In the genomic region with DNA sequence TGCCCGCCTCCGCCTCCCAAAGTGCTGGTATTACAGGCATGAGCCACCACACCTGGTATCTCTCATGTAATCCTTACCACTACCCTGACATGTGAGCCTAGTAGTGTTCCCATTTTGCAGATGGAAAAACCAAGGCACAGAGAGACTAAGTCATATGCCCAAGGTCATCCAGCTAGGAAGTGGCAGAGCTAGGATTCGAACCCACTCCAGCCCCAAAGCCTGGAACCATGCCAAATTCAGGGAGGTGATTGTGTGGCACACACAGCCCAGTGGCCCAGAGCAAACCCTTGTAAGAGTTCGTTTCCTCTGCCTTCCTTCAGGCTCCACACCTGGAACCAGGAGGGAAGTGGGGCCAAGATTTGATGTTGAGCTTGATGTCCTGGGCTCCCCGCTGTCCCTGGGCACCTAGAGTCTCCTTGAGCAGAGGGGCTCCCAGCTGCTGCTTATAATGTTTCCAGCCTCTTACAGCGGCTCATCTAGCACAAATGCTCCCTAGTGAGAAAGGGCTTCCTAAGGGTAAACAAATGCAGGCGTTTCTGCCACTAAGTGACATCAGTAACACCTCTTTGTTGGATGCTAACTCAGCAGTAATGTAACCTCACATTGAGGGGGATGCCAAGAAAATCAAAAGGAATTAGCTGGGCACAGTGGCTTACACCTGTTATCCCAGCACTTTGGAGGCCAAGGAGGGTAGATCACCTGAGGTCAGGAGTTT, we compare ENCODE assay signal across 23 cellular contexts.
"Had no signal": no experiment of that assay in that cellular context is flagged by ENCODE, and none has a peak within 500 bp of the region (broad histone marks: within the 10 kb centered on the region; RNA-seq: fewer than 3 reads in every experiment).

No MANE protein-coding gene starts in this region.

- ATAC-seq: activated CD8-positive, alpha-beta T cell treated with anti-CD3 and anti-CD28 coated beads, Interleukin-2, amount 10 ng/mL, durations not matched to agents 7 days and 5 days; activated naive CD8-positive, alpha-beta T cell treated with anti-CD3 and anti-CD28 coated beads, Interleukin-2, amount 50 U/mL, for 24 hours; body of pancreas; PC-3; WTC11 had no signal

- H3K4me3 ChIP-seq: ascending aorta, body of pancreas had no signal

- H3K27ac ChIP-seq: ascending aorta, body of pancreas had no signal

- DNase-seq: activated CD4-positive, alpha-beta T cell treated with anti-CD3 and anti-CD28 coated beads for 48 hours; activated CD4-positive, alpha-beta T cell treated with anti-CD3 and anti-CD28 coated beads, Interleukin-2, amount 50 U/mL, for 4 hours; activated CD4-positive, CD25-positive, alpha-beta regulatory T cell treated with anti-CD3 and anti-CD28 coated beads, Interleukin-2, amount 50 U/mL, for 72 hours; activated CD8-positive, alpha-beta memory T cell treated with anti-CD3 and anti-CD28 coated beads, Interleukin-2, amount 50 U/mL, for 48 hours; activated CD8-positive, alpha-beta T cell treated with anti-CD3 and anti-CD28 coated beads, Interleukin-2, amount 10 ng/mL, durations not matched to agents 7 days and 5 days; activated naive CD4-positive, alpha-beta T cell treated with anti-CD3 and anti-CD28 coated beads, Interleukin-2, amount 50 U/mL, for 16 hours; activated naive CD8-positive, alpha-beta T cell treated with anti-CD3 and anti-CD28 coated beads, Interleukin-2, amount 50 U/mL, for 24 hours; activated T-cell treated with anti-CD3 and anti-CD28 coated beads, Interleukin-2, amount 50 U/mL, for 1 hour; amniotic stem cell; body of pancreas; central memory CD4-positive, alpha-beta T cell; Kasumi-1; KBM-7; NCI-H1105 treated with DMSO at 0.1 percent for 48 hours; NCI-H1436 treated with DMSO at 0.1 percent for 48 hours; NCI-H187; NCI-H2081 treated with DMSO at 0.1 percent for 48 hours; PC-3; SHP77 treated with DMSO at 0.1 percent for 48 hours; T-helper 9 cell had no signal

- H3K9me3 ChIP-seq: ascending aorta, body of pancreas had no signal

- H3K27ac Mint-ChIP-seq: activated CD8-positive, alpha-beta T cell treated with anti-CD3 and anti-CD28 coated beads, Interleukin-2, amount 10 ng/mL, durations not matched to agents 7 days and 5 days; activated naive CD8-positive, alpha-beta T cell treated with anti-CD3 and anti-CD28 coated beads, Interleukin-2, amount 50 U/mL, for 24 hours; T-helper 1 cell treated with Interleukin-12 subunit alpha and Interleukin-12 subunit beta and Interleukin-4 antibody, amounts not matched to agents 30 μg/mL and 1 μg/mL, for 36 hours; WTC11 had no signal

- H3K9me3 Mint-ChIP-seq: activated naive CD8-positive, alpha-beta T cell treated with anti-CD3 and anti-CD28 coated beads, Interleukin-2, amount 50 U/mL, for 24 hours; T-helper 1 cell treated with Interleukin-12 subunit alpha and Interleukin-12 subunit beta and Interleukin-4 antibody, amounts not matched to agents 30 μg/mL and 1 μg/mL, for 36 hours; WTC11 had no signal

- H3K36me3 Mint-ChIP-seq: WTC11 had no signal

- H3K4me3 Mint-ChIP-seq: activated CD8-positive, alpha-beta T cell treated with anti-CD3 and anti-CD28 coated beads, Interleukin-2, amount 10 ng/mL, durations not matched to agents 7 days and 5 days; activated naive CD8-positive, alpha-beta T cell treated with anti-CD3 and anti-CD28 coated beads, Interleukin-2, amount 50 U/mL, for 24 hours; T-helper 1 cell treated with Interleukin-12 subunit alpha and Interleukin-12 subunit beta and Interleukin-4 antibody, amounts not matched to agents 30 μg/mL and 1 μg/mL, for 36 hours; WTC11 had no signal

- H3K27me3 ChIP-seq: ascending aorta had no signal
